ENCODE assay signal across 20 cellular contexts in the genomic region with DNA sequence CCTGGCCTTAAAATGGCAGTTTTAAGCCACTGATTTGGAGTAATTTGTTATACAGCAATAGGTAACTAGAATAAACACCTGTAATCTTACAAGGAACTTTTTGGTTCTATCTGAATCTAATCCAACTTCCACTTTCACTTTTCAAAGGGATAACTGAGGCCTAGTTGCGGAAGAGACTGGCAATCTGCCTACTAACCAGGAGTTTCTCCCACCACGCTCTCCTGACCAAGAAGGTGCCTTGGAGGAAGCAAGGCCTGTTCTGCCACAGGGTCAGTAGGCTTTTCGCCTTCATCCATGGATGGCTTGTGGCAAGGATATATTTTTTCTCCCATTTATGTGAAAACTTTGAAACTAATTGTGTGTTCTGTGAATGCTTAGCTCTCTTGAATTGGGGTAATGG. TPM values are rescaled to one million over a fixed set of nuclear protein-coding genes. Genes with fewer than 3 reads are reported as not detected.
"Had no signal": no experiment of that assay in that cellular context is flagged by ENCODE, and none has a peak within 500 bp of the region (broad histone marks: within the 10 kb centered on the region; RNA-seq: fewer than 3 reads in every experiment).

No MANE protein-coding gene starts in this region.

- H3K4me3 ChIP-seq: cardiac muscle cell, dorsolateral prefrontal cortex, left ventricle myocardium inferior, tibial nerve, vagina had no signal

- H3K4me1 ChIP-seq: foreskin keratinocyte, parathyroid adenoma had no signal

- H3K27me3 ChIP-seq: cardiac muscle cell, dorsolateral prefrontal cortex, foreskin keratinocyte, neutrophil, tibial nerve, vagina had no signal

- H3K9me3 ChIP-seq: left ventricle myocardium inferior, neutrophil, tibial nerve, vagina had no signal

- H3K27me3 Mint-ChIP-seq: activated B cell treated with CpG ODN at 0.5 μM for 24 hours; activated CD4-positive, alpha-beta memory T cell treated with anti-CD3 and anti-CD28 coated beads, Interleukin-2, amount 10 ng/mL, durations not matched to agents 7 days and 5 days; activated CD8-positive, alpha-beta memory T cell treated with anti-CD3 and anti-CD28 coated beads, Interleukin-2, amount 10 ng/mL, durations not matched to agents 7 days and 5 days; T-cell had no signal

- DNase-seq: activated B cell treated with CpG ODN at 0.5 μM for 24 hours; activated CD4-positive, alpha-beta memory T cell treated with anti-CD3 and anti-CD28 coated beads, Interleukin-2, amount 10 ng/mL, durations not matched to agents 7 days and 5 days; activated CD4-positive, alpha-beta T cell treated with anti-CD3 and anti-CD28 coated beads for 48 hours; activated CD8-positive, alpha-beta memory T cell treated with anti-CD3 and anti-CD28 coated beads, Interleukin-2, amount 10 ng/mL, durations not matched to agents 7 days and 5 days; activated naive CD4-positive, alpha-beta T cell treated with anti-CD3 and anti-CD28 coated beads, Interleukin-2, amount 50 U/mL, for 16 hours; foreskin keratinocyte; left ventricle myocardium inferior; natural killer cell; stimulated activated CD4-positive, alpha-beta T cell treated with anti-CD3 and anti-CD28 coated beads, Interleukin-1b, Interleukin-23, amount 100 ng/mL, for 48 hours; stimulated activated naive CD8-positive, alpha-beta T cell treated with anti-CD3 and anti-CD28 coated beads, Interleukin-15, Interleukin-2, amounts not matched to agents 100 U/mL and 50 U/mL, for 24 hours; T-cell had no signal

- H3K27ac Mint-ChIP-seq: activated B cell treated with CpG ODN at 0.5 μM for 24 hours; activated CD4-positive, alpha-beta memory T cell treated with anti-CD3 and anti-CD28 coated beads, Interleukin-2, amount 10 ng/mL, durations not matched to agents 7 days and 5 days; activated CD8-positive, alpha-beta memory T cell treated with anti-CD3 and anti-CD28 coated beads, Interleukin-2, amount 10 ng/mL, durations not matched to agents 7 days and 5 days; activated T-helper 2 cell treated with anti-CD3 and anti-CD28 coated beads, Interferon-gamma antibody, Interleukin-2, Interleukin-4, amounts not matched to agents 10 μg/mL and 5 μg/mL and 100 μg/mL, durations not matched to agents 14 hours and 24 hours and 36 hours; natural killer cell had no signal

- H2AFZ ChIP-seq: parathyroid adenoma had no signal

- H3K9me3 Mint-ChIP-seq: activated B cell treated with CpG ODN at 0.5 μM for 24 hours; activated CD4-positive, alpha-beta memory T cell treated with anti-CD3 and anti-CD28 coated beads, Interleukin-2, amount 10 ng/mL, durations not matched to agents 7 days and 5 days; activated T-helper 2 cell treated with anti-CD3 and anti-CD28 coated beads, Interferon-gamma antibody, Interleukin-2, Interleukin-4, amounts not matched to agents 10 μg/mL and 5 μg/mL and 100 μg/mL, durations not matched to agents 14 hours and 24 hours and 36 hours; natural killer cell; T-cell had no signal

- H3K79me2 ChIP-seq: parathyroid adenoma had no signal

- H3K9ac ChIP-seq: parathyroid adenoma had no signal

- FAIRE-seq: keratinocyte had no signal

- H3K4me3 Mint-ChIP-seq: activated B cell treated with CpG ODN at 0.5 μM for 24 hours; activated CD4-positive, alpha-beta memory T cell treated with anti-CD3 and anti-CD28 coated beads, Interleukin-2, amount 10 ng/mL, durations not matched to agents 7 days and 5 days; activated CD8-positive, alpha-beta memory T cell treated with anti-CD3 and anti-CD28 coated beads, Interleukin-2, amount 10 ng/mL, durations not matched to agents 7 days and 5 days; natural killer cell; T-cell had no signal

- ATAC-seq: activated CD8-positive, alpha-beta memory T cell treated with anti-CD3 and anti-CD28 coated beads, Interleukin-2, amount 10 ng/mL, durations not matched to agents 7 days and 5 days; foreskin keratinocyte; natural killer cell; SK-N-SH treated with all-trans-retinoic acid at 6 μM for 48 hours; stimulated activated naive CD8-positive, alpha-beta T cell treated with anti-CD3 and anti-CD28 coated beads, Interleukin-15, Interleukin-2, amounts not matched to agents 100 U/mL and 50 U/mL, for 24 hours; T-cell had no signal

- H3K27ac ChIP-seq: cardiac muscle cell, dorsolateral prefrontal cortex, foreskin keratinocyte, left ventricle myocardium inferior, neutrophil, parathyroid adenoma, tibial nerve, vagina had no signal

- H3K36me3 Mint-ChIP-seq: activated CD8-positive, alpha-beta memory T cell treated with anti-CD3 and anti-CD28 coated beads, Interleukin-2, amount 10 ng/mL, durations not matched to agents 7 days and 5 days; natural killer cell; T-cell had no signal

- H3K36me3 ChIP-seq: cardiac muscle cell, left ventricle myocardium inferior, neutrophil, vagina had no signal

RNA-seq across cellular contexts. Expression of a gene that starts 12.9 kb away (rescaled TPM):
- total RNA-seq: tibial nerve had no signal
